30 cellular contexts compared by ENCODE assay signal in the genomic region with DNA sequence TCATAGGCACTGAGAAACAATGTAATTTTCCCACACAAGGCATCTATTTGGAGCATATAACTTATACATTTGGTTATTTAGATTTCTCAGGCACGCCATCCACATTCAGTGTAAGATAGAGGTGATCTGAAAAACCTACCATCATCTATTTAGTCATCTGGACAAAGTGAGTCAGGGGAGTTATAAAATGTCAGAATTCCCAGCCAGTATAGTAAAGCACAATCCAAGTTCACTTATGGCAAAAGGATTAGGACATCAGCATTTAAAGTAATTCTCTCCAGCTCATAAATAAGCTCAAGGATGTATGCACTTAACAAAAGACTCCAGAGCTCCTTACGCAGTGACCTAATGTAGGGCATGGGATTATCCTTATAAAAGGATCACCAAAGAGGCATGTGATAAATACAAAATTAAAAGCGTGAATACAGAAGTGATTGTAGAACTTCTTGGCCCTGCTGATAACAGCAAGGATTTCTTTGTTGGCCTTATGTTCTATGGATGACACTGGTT.
"Had no signal": no experiment of that assay in that cellular context is flagged by ENCODE, and none has a peak within 500 bp of the region (broad histone marks: within the 10 kb centered on the region; RNA-seq: fewer than 3 reads in every experiment).

No MANE protein-coding gene starts in this region.

- H3K9ac ChIP-seq: SK-N-SH had no signal

- H3K9me3 ChIP-seq: Peyer's patch, SJCRH30, SK-N-SH had no signal

- H3K4me2 ChIP-seq: SK-N-SH had no signal

- H3K36me3 ChIP-seq: brain microvascular endothelial cell, Peyer's patch, SJCRH30 had no signal

- H3K4me1 ChIP-seq: Peyer's patch, SJCRH30 had no signal

- DNase-seq: activated CD4-positive, alpha-beta memory T cell treated with anti-CD3 and anti-CD28 coated beads, Interleukin-2, amount 10 ng/mL, durations not matched to agents 7 days and 5 days; activated CD4-positive, alpha-beta T cell treated with anti-CD3 and anti-CD28 coated beads for 36 hours; activated CD4-positive, alpha-beta T cell treated with anti-CD3 and anti-CD28 coated beads, Interleukin-2, amount 50 U/mL, for 1 hour; activated CD8-positive, alpha-beta memory T cell treated with anti-CD3 and anti-CD28 coated beads for 24 hours; activated CD8-positive, alpha-beta memory T cell treated with anti-CD3 and anti-CD28 coated beads, Interleukin-2, amount 10 ng/mL, durations not matched to agents 7 days and 5 days; activated CD8-positive, alpha-beta memory T cell treated with anti-CD3 and anti-CD28 coated beads, Interleukin-2, amount 50 U/mL, for 48 hours; activated effector memory CD4-positive, alpha-beta T cell treated with Interleukin-2 at 50 U/mL for 16 hours; activated naive CD4-positive, alpha-beta T cell treated with anti-CD3 and anti-CD28 coated beads, Interleukin-2, amount 10 ng/mL, durations not matched to agents 7 days and 5 days; activated naive CD8-positive, alpha-beta T cell treated with anti-CD3 and anti-CD28 coated beads, Interleukin-2, amount 50 U/mL, for 24 hours; activated T-cell treated with anti-CD3 and anti-CD28 coated beads, Interleukin-2, amount 50 U/mL, for 48 hours; amniotic stem cell; aorta; brain microvascular endothelial cell; central memory CD4-positive, alpha-beta T cell; NCI-H1092 treated with DMSO at 0.1 percent for 48 hours; NCI-H1417; NCI-H146; NCI-H187; NCI-H2029 treated with DMSO at 0.1 percent for 48 hours; NCI-H2171 treated with DMSO at 0.1 percent for 48 hours; NCI-H2227 treated with DMSO at 0.1 percent for 48 hours; NCI-H446 treated with DMSO at 0.1 percent for 48 hours; NCI-H524; NCI-H69; NK-92 treated with Interleukin-12 subunit alpha and Interleukin-12 subunit beta, amount 100 ng/mL, for 24 hours; PC-3; Peyer's patch; Right ventricle myocardium superior; SJCRH30; SK-N-SH had no signal

- H3K27me3 ChIP-seq: brain microvascular endothelial cell, Peyer's patch, SJCRH30 had no signal

- H3K4me3 ChIP-seq: Peyer's patch, SJCRH30 had no signal

- H3K9me2 ChIP-seq: SK-N-SH had no signal

- H3K27ac ChIP-seq: brain microvascular endothelial cell, Peyer's patch, SJCRH30 had no signal
